In genomic region chr18:31723998-31724711, GRCh38 we compare ENCODE assay signal across 8 cellular contexts. TPM values are rescaled to one million over a fixed set of nuclear protein-coding genes. Genes with fewer than 3 reads are reported as not detected.
A peak's percentile ranks its signal among the peaks of the same experiment; 100 is the strongest.
DNase-seq lines count a peak whose midpoint lies in the region; ATAC-seq and TF ChIP-seq lines count a peak whose summit lies in the region.

No MANE protein-coding gene starts in this region.

- intact Hi-C loops in esophagus muscularis mucosa (cut with DNase I), result loop anchor here (2.0 to 5.0 kb wide), 2 partner anchors 37 to 167 kb away; no protein-coding TSS in a partner anchor

- H3K4me2 ChIP-seq in parathyroid adenoma (ENCODE audit: low read length), result peak overlapping the region; percentile 84

- ATAC-seq in HG03139 (IDR thresholded peaks at IDR 0.05; ENCODE audit: unreplicated experiment), result no peak
- no peak for ATAC-seq in HG03521 (IDR thresholded peaks at IDR 0.05; ENCODE audit: unreplicated experiment)

- peak overlapping the region; percentile 56 to 70 (median 68) for H3K4me3 ChIP-seq in esophagus muscularis mucosa
- peak overlapping the region; percentile 62 for H3K4me3 ChIP-seq in parathyroid adenoma (ENCODE audit: low read depth, low read length)

- H3K36me3 ChIP-seq in esophagus muscularis mucosa, result no peaks in the 10 kb centered on the region
- H3K36me3 ChIP-seq in parathyroid adenoma (ENCODE audit: control insufficient read depth, insufficient read depth, low read length), result no peaks in the 10 kb centered on the region

- peak overlapping the region; percentile 79 for H3K9ac ChIP-seq in parathyroid adenoma

- H3K27ac ChIP-seq in esophagus muscularis mucosa (replicated peaks in 1 of 4), result peak overlapping the region; percentile 53 to 67 (median 56)
- H3K27ac ChIP-seq in parathyroid adenoma, result peak overlapping the region; percentile 94

- TF ChIP-seq CTCF in esophagus muscularis mucosa (IDR thresholded peaks at IDR 0.05) (no peak), parathyroid adenoma (IDR thresholded peaks at IDR 0.05) (no peak)

- no peaks in the 10 kb centered on the region for H3K27me3 ChIP-seq in esophagus muscularis mucosa
- H3K27me3 ChIP-seq in parathyroid adenoma (ENCODE audit: control insufficient read depth, insufficient read depth, low read length), result no peaks in the 10 kb centered on the region

- peaks cover 4 to 22% (median 19%) of the 10 kb centered on the region in 4 donors for H3K4me1 ChIP-seq in esophagus muscularis mucosa
- peaks cover 31% of the 10 kb centered on the region for H3K4me1 ChIP-seq in parathyroid adenoma

- no peak for TF ChIP-seq POLR2A in esophagus muscularis mucosa (IDR thresholded peaks at IDR 0.05; ENCODE audit: low read depth)

- TF ChIP-seq EP300 in esophagus muscularis mucosa (IDR thresholded peaks at IDR 0.05), result no peak

- 35% methylated on average over 31 of the region's 43 CpGs for WGBS in esophagus muscularis mucosa

- peak overlapping the region; percentile 89 for H2AFZ ChIP-seq in parathyroid adenoma

- H3K9me3 ChIP-seq in esophagus muscularis mucosa, result peaks cover 0 to 4% (median 2%) of the 10 kb centered on the region in 4 donors
- H3K9me3 ChIP-seq in parathyroid adenoma (ENCODE audit: control insufficient read depth, low read length), result peaks cover 3% of the 10 kb centered on the region

- H3K79me2 ChIP-seq in parathyroid adenoma, result peaks cover 3% of the 10 kb centered on the region

- DNase-seq in Daoy (ENCODE audit: low read depth), result peak; percentile 7
- DNase-seq in NCI-H128 (lab: John Stamatoyannopoulos, UW; ENCODE audit: unreplicated experiment), result peak; percentile 11
- DNase-seq in esophagus muscularis mucosa (ENCODE audit: extremely low spot score), result no peak
- no peak for DNase-seq in 8988T
- DNase-seq in NCI-H2107 treated with DMSO at 0.1 percent for 48 hours (lab: John Stamatoyannopoulos, UW; ENCODE audit: unreplicated experiment), result no peak

RNA-seq across cellular contexts. Expression of gene SLC25A52, which starts 36.5 kb away (rescaled TPM):
- not detected in 2 replicates for total RNA-seq in Daoy (2014; rRNA removed; shearing (Covaris generic))
- under 1 TPM in 1 of 4 donors, not detected in 3; 0.83 TPM for total RNA-seq in esophagus muscularis mucosa

RNA-seq across cellular contexts. Expression of gene B4GALT6, which starts 39.8 kb away (rescaled TPM):
- 5.8 and 6.0 TPM in 2 replicates for total RNA-seq in Daoy (2014; rRNA removed; shearing (Covaris generic))
- total RNA-seq in esophagus muscularis mucosa, result 10 to 100 TPM in 2 of 4 donors, 1 to 10 TPM in 2; 4.5 to 12.0 (median 8.0) TPM

Comparison
In these comparisons a context has a peak if more than half of its experiments do, and no peak if none do; other contexts are left out.
1. DNase-seq: peak in Daoy (single experiment) and NCI-H128 (single experiment); none in esophagus muscularis mucosa (single experiment), 8988T (single experiment) and NCI-H2107 treated with DMSO at 0.1 percent for 48 hours (single experiment).